ENCODE assay signal across 8 cellular contexts in the genomic region with DNA sequence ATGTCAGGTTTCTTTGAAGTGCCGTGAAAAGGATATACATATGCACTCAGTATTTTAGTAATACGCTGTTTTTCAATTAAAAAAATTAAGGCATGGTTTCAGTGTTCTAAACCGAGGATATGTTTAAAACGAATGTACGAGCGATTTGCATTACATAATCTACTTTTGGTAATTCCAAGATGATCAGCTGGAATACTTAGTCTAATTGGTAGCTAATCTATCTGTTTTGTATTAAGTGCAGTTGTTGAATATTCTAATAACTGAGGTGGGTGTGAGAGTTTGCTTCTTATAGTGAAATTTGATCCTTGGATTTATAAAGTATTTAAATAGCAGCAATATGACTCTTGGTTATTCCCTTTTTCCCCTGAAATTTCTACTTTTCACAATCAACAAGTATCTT. TPM values are rescaled to one million over a fixed set of nuclear protein-coding genes. Genes with fewer than 3 reads are reported as not detected.
A peak's percentile ranks its signal among the peaks of the same experiment; 100 is the strongest.
DNase-seq lines count a peak whose midpoint lies in the region; ATAC-seq and TF ChIP-seq lines count a peak whose summit lies in the region.

No MANE protein-coding gene starts in this region.

- POLR2A ChIA-PET in activated CD8-positive, alpha-beta T cell treated with anti-CD3 and anti-CD28 coated beads for 36 hours (lab: Charles Lee), result interaction anchor here (0.9 to 1.4 kb wide), 6 partner anchors 10 to 30 kb away, joined by 3 to 8 read pairs (median 3); no protein-coding TSS in a partner anchor

- no peak overlapping the region for H3K9ac ChIP-seq in iPS-15b (ENCODE audit: low read depth, low read length)

- H3K9me3 ChIP-seq in iPS-15b (ENCODE audit: control insufficient read depth, insufficient read depth, low read length), result no peaks in the 10 kb centered on the region

- H3K27me3 Mint-ChIP-seq in activated CD8-positive, alpha-beta T cell treated with anti-CD3 and anti-CD28 coated beads for 36 hours, result no peaks in the 10 kb centered on the region

- H3K4me3 Mint-ChIP-seq in activated CD8-positive, alpha-beta T cell treated with anti-CD3 and anti-CD28 coated beads for 36 hours, result peak overlapping the region; percentile 97
- H3K4me3 Mint-ChIP-seq in stimulated activated effector memory CD8-positive, alpha-beta T cell treated with anti-CD3 and anti-CD28 coated beads, Interleukin-12 subunit alpha, Interleukin-12 subunit beta, amount 100 ng/mL, for 72 hours, result peak overlapping the region; percentile 91

- intact Hi-C loops in activated CD8-positive, alpha-beta T cell treated with anti-CD3 and anti-CD28 coated beads for 36 hours (cut with micrococcal nuclease), result loop anchor here (10.0 kb wide), 1 partner anchor 108 kb away; a partner anchor contains a TSS

- peaks cover 42% of the 10 kb centered on the region for H3K4me1 Mint-ChIP-seq in activated CD8-positive, alpha-beta T cell treated with anti-CD3 and anti-CD28 coated beads for 36 hours (ENCODE audit: low read depth)
- peaks cover 46% of the 10 kb centered on the region for H3K4me1 Mint-ChIP-seq in stimulated activated effector memory CD8-positive, alpha-beta T cell treated with anti-CD3 and anti-CD28 coated beads, Interleukin-12 subunit alpha, Interleukin-12 subunit beta, amount 100 ng/mL, for 72 hours

- H3K4me1 ChIP-seq in iPS-15b (ENCODE audit: control insufficient read depth, insufficient read depth, low read length), result peaks cover 22% of the 10 kb centered on the region

- no peaks in the 10 kb centered on the region for H3K36me3 ChIP-seq in iPS-15b (ENCODE audit: control insufficient read depth, insufficient read depth, low read length)

- H3K4me3 ChIP-seq in iPS-15b (ENCODE audit: low read depth, low read length), result peak overlapping the region; percentile 89

- H3K27ac Mint-ChIP-seq in activated CD8-positive, alpha-beta T cell treated with anti-CD3 and anti-CD28 coated beads for 36 hours, result peak overlapping the region; percentile 92
- peak overlapping the region; percentile 90 for H3K27ac Mint-ChIP-seq in stimulated activated effector memory CD8-positive, alpha-beta T cell treated with anti-CD3 and anti-CD28 coated beads, Interleukin-12 subunit alpha, Interleukin-12 subunit beta, amount 100 ng/mL, for 72 hours

- no peaks in the 10 kb centered on the region for H3K36me3 Mint-ChIP-seq in activated CD8-positive, alpha-beta T cell treated with anti-CD3 and anti-CD28 coated beads for 36 hours (ENCODE audit: low read depth)
- peaks cover 7% of the 10 kb centered on the region for H3K36me3 Mint-ChIP-seq in stimulated activated effector memory CD8-positive, alpha-beta T cell treated with anti-CD3 and anti-CD28 coated beads, Interleukin-12 subunit alpha, Interleukin-12 subunit beta, amount 100 ng/mL, for 72 hours

- CTCF ChIA-PET in activated CD8-positive, alpha-beta T cell treated with anti-CD3 and anti-CD28 coated beads for 36 hours (lab: Charles Lee), result interaction anchor here (0.6 to 3.1 kb wide), 5 partner anchors 9 to 123 kb away, joined by 3 to 20 read pairs (median 4); no protein-coding TSS in a partner anchor

- DNase-seq in HT-29 (ENCODE audit: low spot score) (peak; percentile 9), globus pallidus (ENCODE audit: low spot score) (no peak)
- DNase-seq in activated CD8-positive, alpha-beta T cell treated with anti-CD3 and anti-CD28 coated beads for 36 hours, result no peak
- no peak for DNase-seq in stimulated activated effector memory CD8-positive, alpha-beta T cell treated with anti-CD3 and anti-CD28 coated beads, Interleukin-12 subunit alpha, Interleukin-12 subunit beta, amount 100 ng/mL, for 72 hours (ENCODE audit: low spot score in 2 of 2)

- peaks cover 21% of the 10 kb centered on the region for H3K27me3 ChIP-seq in iPS-15b (ENCODE audit: control insufficient read depth, insufficient read depth, low read length)

- H3K9me3 Mint-ChIP-seq in activated CD8-positive, alpha-beta T cell treated with anti-CD3 and anti-CD28 coated beads for 36 hours, result no peaks in the 10 kb centered on the region
- H3K9me3 Mint-ChIP-seq in stimulated activated effector memory CD8-positive, alpha-beta T cell treated with anti-CD3 and anti-CD28 coated beads, Interleukin-12 subunit alpha, Interleukin-12 subunit beta, amount 100 ng/mL, for 72 hours, result no peaks in the 10 kb centered on the region

- no peak for TF ChIP-seq CTCF in activated CD8-positive, alpha-beta T cell treated with anti-CD3 and anti-CD28 coated beads for 36 hours (IDR thresholded peaks at IDR 0.05)

- ATAC-seq in activated CD8-positive, alpha-beta T cell treated with anti-CD3 and anti-CD28 coated beads for 36 hours, result no peak
- ATAC-seq in stimulated activated effector memory CD8-positive, alpha-beta T cell treated with anti-CD3 and anti-CD28 coated beads, Interleukin-12 subunit alpha, Interleukin-12 subunit beta, amount 100 ng/mL, for 72 hours, result no peak
- no peak for ATAC-seq in HG03521 (IDR thresholded peaks at IDR 0.05; ENCODE audit: unreplicated experiment)
- ATAC-seq in GM19328 (IDR thresholded peaks at IDR 0.05; ENCODE audit: unreplicated experiment), result no peak
- ATAC-seq in GM19035 (IDR thresholded peaks at IDR 0.05; ENCODE audit: unreplicated experiment), result no peak

RNA-seq across cellular contexts. Expression of a gene that starts 1.3 kb away (rescaled TPM):
- 9.1 and 14.3 TPM in 2 replicates for total RNA-seq in HT-29 (2014; rRNA removed; shearing (Covaris generic))
- 10 to 100 TPM; 21.4 to 24.3 TPM for total RNA-seq in activated CD8-positive, alpha-beta T cell treated with anti-CD3 and anti-CD28 coated beads for 36 hours
